ENCODE assay signal across 20 cellular contexts in the genomic region with DNA sequence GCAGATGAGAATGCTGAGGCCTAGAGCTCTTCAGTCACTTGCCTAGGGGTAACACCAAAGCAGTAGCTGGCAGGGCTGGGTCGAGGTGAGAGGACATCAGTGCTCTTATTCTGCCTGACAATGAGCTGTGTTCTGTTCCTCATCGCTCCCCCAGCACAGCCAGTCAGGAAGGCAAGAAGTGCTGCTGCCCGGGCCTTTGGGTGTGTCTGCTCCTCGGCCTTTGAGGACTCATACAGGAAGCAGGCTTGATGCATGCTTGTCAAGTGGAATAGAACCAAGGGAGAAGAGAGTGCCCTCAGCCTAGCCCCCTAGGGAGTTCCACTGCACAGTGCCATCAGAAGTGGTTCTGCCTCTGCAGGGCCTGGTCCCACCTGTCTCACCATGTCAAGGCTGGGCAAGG.
"Had no signal": no experiment of that assay in that cellular context is flagged by ENCODE, and none has a peak within 500 bp of the region (broad histone marks: within the 10 kb centered on the region; RNA-seq: fewer than 3 reads in every experiment).

No MANE protein-coding gene starts in this region.

- DNase-seq: activated gamma-delta T cell; cerebellar nuclear complex; cortex of kidney; heart left ventricle; kidney; mammary epithelial cell; psoas muscle; right cardiac atrium; stimulated activated naive CD8-positive, alpha-beta T cell treated with anti-CD3 and anti-CD28 coated beads, Interleukin-15, amount 100 ng/mL, for 72 hours had no signal

- H3K9me3 Mint-ChIP-seq: neural crest cell, type B pancreatic cell had no signal

- H3K4me3 ChIP-seq: adrenal gland, breast epithelium, gastroesophageal sphincter, heart left ventricle, psoas muscle, suprapubic skin had no signal

- H3K36me3 Mint-ChIP-seq: activated naive CD4-positive, alpha-beta T cell treated with anti-CD3 and anti-CD28 coated beads, Interleukin-2, amount 50 U/mL, for 72 hours; type B pancreatic cell had no signal

- H3K4me3 Mint-ChIP-seq: neural crest cell, type B pancreatic cell had no signal

- H3K9me3 ChIP-seq: adrenal gland, psoas muscle, suprapubic skin had no signal

- H3K27me3 ChIP-seq: adrenal gland, breast epithelium, gastroesophageal sphincter, heart left ventricle had no signal

- ATAC-seq: activated CD4-positive, CD25-positive, alpha-beta regulatory T cell treated with anti-CD3 and anti-CD28 coated beads, Interleukin-2, amount 50 U/mL, for 24 hours; activated naive CD4-positive, alpha-beta T cell treated with anti-CD3 and anti-CD28 coated beads, Interleukin-2, amount 50 U/mL, for 72 hours; gastroesophageal sphincter; left lobe of liver; psoas muscle; right cardiac atrium; stimulated activated naive CD8-positive, alpha-beta T cell treated with anti-CD3 and anti-CD28 coated beads, Interleukin-15, amount 100 ng/mL, for 72 hours had no signal

- H3K27ac Mint-ChIP-seq: activated naive CD4-positive, alpha-beta T cell treated with anti-CD3 and anti-CD28 coated beads, Interleukin-2, amount 50 U/mL, for 72 hours; stimulated activated naive CD8-positive, alpha-beta T cell treated with anti-CD3 and anti-CD28 coated beads, Interleukin-15, amount 100 ng/mL, for 72 hours; type B pancreatic cell had no signal

- H3K36me3 ChIP-seq: adrenal gland, breast epithelium, gastroesophageal sphincter, heart left ventricle, suprapubic skin had no signal

- H3K27me3 Mint-ChIP-seq: stimulated activated naive CD8-positive, alpha-beta T cell treated with anti-CD3 and anti-CD28 coated beads, Interleukin-15, amount 100 ng/mL, for 72 hours; type B pancreatic cell had no signal

- FAIRE-seq: astrocyte, endometrium, kidney had no signal

- H3K4me1 Mint-ChIP-seq: neural crest cell; stimulated activated naive CD8-positive, alpha-beta T cell treated with anti-CD3 and anti-CD28 coated beads, Interleukin-15, amount 100 ng/mL, for 72 hours had no signal

- H3K4me1 ChIP-seq: adrenal gland, breast epithelium, psoas muscle had no signal

- H3K27ac ChIP-seq: adrenal gland, breast epithelium, gastroesophageal sphincter, heart left ventricle, psoas muscle, suprapubic skin had no signal
